8 cellular contexts compared by ENCODE assay signal in genomic region chr20:25058051-25058796, GRCh38. TPM values are rescaled to one million over a fixed set of nuclear protein-coding genes. Genes with fewer than 3 reads are reported as not detected.
DNase-seq lines count a peak whose midpoint lies in the region; ATAC-seq, FAIRE-seq and TF ChIP-seq lines count a peak whose summit lies in the region.

Gene ACSS1, minus strand, starts transcription at chr20:25058139. Its CDS starts 37 bp downstream, at chr20:25058102.

- peaks cover 44% of the 10 kb centered on the region for H3K4me1 Mint-ChIP-seq in T-helper 17 cell

- ATAC-seq in HG03432 (IDR thresholded peaks at IDR 0.05; ENCODE audit: unreplicated experiment), result peak; percentile 70
- ATAC-seq in T-helper 17 cell, result peak; percentile 68

- H3K4me3 ChIP-seq in iPS-20b (ENCODE audit: low read length), result peak within 1 kb of the TSS; percentile 65

- no peaks in the 10 kb centered on the region for H3K36me3 Mint-ChIP-seq in T-helper 17 cell (ENCODE audit: low read depth)

- peak within 1 kb of the TSS; percentile 76 for H3K27ac ChIP-seq in C4-2B
- H3K27ac ChIP-seq in iPS-20b (ENCODE audit: low read length), result no peak within 1 kb of the TSS

- DNase-seq in GM19238 (ENCODE audit: insufficient read length, low spot score) (peak; percentile 88), T-helper 17 cell (peak; percentile 58 to 72 (median 69)), anterior cingulate cortex (lab: John Stamatoyannopoulos, UW) (peak in 40 of 58 donors; percentile 23 to 82 (median 55)), D721Med (ENCODE audit: insufficient read length, low spot score) (no peak)
- DNase-seq in stimulated activated CD4-positive, alpha-beta T cell treated with anti-CD3 and anti-CD28 coated beads, Interleukin-12 subunit alpha, Interleukin-12 subunit beta, amount 100 ng/mL, for 24 hours (ENCODE audit: low read depth in 2 of 2), result peak; percentile 48 to 57

- TF ChIP-seq CTCF in C4-2B (conservative IDR thresholded peaks at IDR 0.05) (no peak), D721Med (IDR thresholded peaks at IDR 0.05; ENCODE audit: insufficient read depth, missing control alignments) (no peak)

- no peaks in the 10 kb centered on the region for H3K36me3 ChIP-seq in iPS-20b (ENCODE audit: insufficient read depth, low read depth, low read length)

- H3K9ac ChIP-seq in iPS-20b (ENCODE audit: low read depth, low read length), result no peak within 1 kb of the TSS

- H3K4me1 ChIP-seq in iPS-20b (ENCODE audit: insufficient read depth, low read length), result no peaks in the 10 kb centered on the region

- H3K4me3 Mint-ChIP-seq in T-helper 17 cell, result peak within 1 kb of the TSS; percentile 90

- no peaks in the 10 kb centered on the region for H3K9me3 ChIP-seq in T-helper 17 cell (ENCODE audit: control insufficient read depth, low read length, poor library complexity, severe bottlenecking)
- no peaks in the 10 kb centered on the region for H3K9me3 ChIP-seq in iPS-20b (ENCODE audit: insufficient read depth, low read depth, low read length)

- peaks cover 100% of the 10 kb centered on the region for H3K27me3 ChIP-seq in iPS-20b (ENCODE audit: insufficient read depth, low read length)

- H3K27ac Mint-ChIP-seq in T-helper 17 cell, result peak within 1 kb of the TSS; percentile 93

- FAIRE-seq in D721Med (lab: Jason Lieb, UNC), result no peak

- H3K27me3 Mint-ChIP-seq in T-helper 17 cell, result peaks cover 8% of the 10 kb centered on the region

RNA-seq across cellular contexts. Expression of gene ACSS1, which starts in this region (rescaled TPM):
- 10 to 100 TPM; 33.1 to 34.0 TPM for total RNA-seq in T-helper 17 cell
